In genomic region chr10:124174673-124175645, GRCh38 we compare ENCODE assay signal across 1 cellular context.
TF ChIP-seq lines count a peak whose summit lies in the region.

No MANE protein-coding gene starts in this region.

TF ChIP-seq in H1, 55 proteins besides CTCF, POLR2A, EP300 and RAD21:
- TF ChIP-seq CHD1 (IDR thresholded peaks at IDR 0.05; ENCODE audit: low read depth, low read length): no peak
- TF ChIP-seq USF2 (IDR thresholded peaks at IDR 0.05; ENCODE audit: low read length): no peak
- no peak for TF ChIP-seq NRF1 (IDR thresholded peaks at IDR 0.05; ENCODE audit: low read depth, low read length)
- no peak for TF ChIP-seq RFX5 (IDR thresholded peaks at IDR 0.05; ENCODE audit: borderline replicate concordance, low read depth, low read length)
- TF ChIP-seq BCL11A (IDR thresholded peaks at IDR 0.05; ENCODE audit: low read depth in 2 of 2, low read length in 2 of 2): no peak
- no peak for TF ChIP-seq CREB1 (IDR thresholded peaks at IDR 0.05)
- TF ChIP-seq MAFK (IDR thresholded peaks at IDR 0.05; ENCODE audit: low read depth, low read length): no peak
- no peak for TF ChIP-seq CTBP2 (IDR thresholded peaks at IDR 0.05; ENCODE audit: borderline replicate concordance, insufficient read depth, insufficient read length, low read length)
- TF ChIP-seq TCF12 (IDR thresholded peaks at IDR 0.05; ENCODE audit: low read depth, low read length): no peak
- no peak for TF ChIP-seq FOSL1 (IDR thresholded peaks at IDR 0.05; ENCODE audit: insufficient read depth, low read depth, low read length)
- TF ChIP-seq GABPA (IDR thresholded peaks at IDR 0.05; ENCODE audit: borderline replicate concordance, insufficient read depth, low read length): no peak
- no peak for TF ChIP-seq RXRA (IDR thresholded peaks at IDR 0.05; ENCODE audit: insufficient read depth, low read depth, low read length)
- no peak for TF ChIP-seq BRCA1 (IDR thresholded peaks at IDR 0.05; ENCODE audit: low read depth, low read length)
- no peak for TF ChIP-seq JUND (IDR thresholded peaks at IDR 0.05; ENCODE audit: low read length)
- TF ChIP-seq ATF2 (IDR thresholded peaks at IDR 0.05; ENCODE audit: low read length): no peak
- TF ChIP-seq ZNF274 (IDR thresholded peaks at IDR 0.05; ENCODE audit: borderline replicate concordance, extremely low read depth, low read length): no peak
- no peak for TF ChIP-seq SIRT6 (IDR thresholded peaks at IDR 0.05; ENCODE audit: low read length)
- no peak for TF ChIP-seq TBP (IDR thresholded peaks at IDR 0.05; ENCODE audit: low read depth, low read length)
TF ChIP-seq in H1: peak in this region for 0.
